ENCODE assay signal across 8 cellular contexts in the genomic region with DNA sequence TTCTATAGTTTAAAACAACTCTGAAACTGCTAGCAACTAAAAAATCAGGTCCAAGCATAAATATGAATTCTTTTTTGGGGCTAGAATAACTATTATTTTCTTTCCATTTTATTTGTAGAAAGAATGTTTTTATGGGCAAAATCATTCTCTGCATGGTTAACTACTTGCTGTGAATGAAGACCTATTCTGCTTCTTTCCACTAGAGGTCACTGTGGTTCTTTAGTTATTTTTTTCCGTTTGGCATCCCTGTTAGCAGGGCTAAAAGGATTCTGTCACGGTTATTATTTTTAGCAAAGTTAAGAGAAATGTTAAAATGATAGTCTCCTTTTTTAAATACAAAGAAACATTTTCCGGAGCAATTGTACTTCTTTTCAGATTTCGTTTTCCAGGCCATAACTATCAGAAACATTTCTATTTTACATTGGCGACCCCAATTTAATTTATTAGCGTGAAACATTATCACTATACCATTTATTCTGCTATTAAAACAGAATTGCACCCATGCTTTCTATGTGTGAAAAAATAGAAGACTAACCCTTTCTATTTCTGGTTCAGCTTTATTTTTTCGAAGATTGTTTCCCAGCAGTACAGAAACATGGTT.
A peak's percentile ranks its signal among the peaks of the same experiment; 100 is the strongest.
DNase-seq lines count a peak whose midpoint lies in the region; ATAC-seq and TF ChIP-seq lines count a peak whose summit lies in the region.

No MANE protein-coding gene starts in this region.

- peaks cover 13% of the 10 kb centered on the region for H3K4me1 ChIP-seq in OCI-LY3 (ENCODE audit: low read length)

- no peak for DNase-seq in CD4-positive, alpha-beta T cell
- DNase-seq in HT-29 (ENCODE audit: low spot score), result peak; percentile 52
- DNase-seq in dermis blood vessel endothelial cell, result peak; percentile 63
- DNase-seq in myocyte (ENCODE audit: low read depth), result peak; percentile 65
- DNase-seq in HK-2 (ENCODE audit: unreplicated experiment), result no peak
- no peak for DNase-seq in stimulated activated naive CD8-positive, alpha-beta T cell treated with anti-CD3 and anti-CD28 coated beads, Interleukin-15, Interleukin-2, amounts not matched to agents 100 U/mL and 50 U/mL, for 24 hours

- H3K27ac ChIP-seq in CD4-positive, alpha-beta T cell (ENCODE audit: low read depth, low read length), result no peak overlapping the region
- H3K27ac ChIP-seq in OCI-LY3 (ENCODE audit: low read length), result no peak overlapping the region

- no peaks in the 10 kb centered on the region for H3K9me3 Mint-ChIP-seq in CD4-positive, alpha-beta T cell

- H3K27ac Mint-ChIP-seq in CD4-positive, alpha-beta T cell, result no peak overlapping the region

- no peak overlapping the region for H2AFZ ChIP-seq in OCI-LY3 (ENCODE audit: low read depth, low read length)

- no peak overlapping the region for H3K4me3 Mint-ChIP-seq in CD4-positive, alpha-beta T cell

- no peaks in the 10 kb centered on the region for H3K36me3 ChIP-seq in OCI-LY3 (replicated peaks; ENCODE audit: low read depth, low read length)

- H3K4me3 ChIP-seq in OCI-LY3 (ENCODE audit: low read length), result no peak overlapping the region

- no peak overlapping the region for H3K4me2 ChIP-seq in OCI-LY3 (ENCODE audit: low read length)

- intact Hi-C loops in CD4-positive, alpha-beta T cell (cut with DNase I, micrococcal nuclease), result loop anchor here in 1 of 2 experiments (5.0 to 10.0 kb wide), 2 partner anchors 364 to 819 kb away; no protein-coding TSS in a partner anchor

- TF ChIP-seq CTCF in CD4-positive, alpha-beta T cell (IDR thresholded peaks at IDR 0.05), result peak; percentile 84
- peak; percentile 81 for TF ChIP-seq CTCF in OCI-LY3 (IDR thresholded peaks at IDR 0.05; ENCODE audit: low read depth, low read length)

- no peaks in the 10 kb centered on the region for H4K20me1 ChIP-seq in OCI-LY3 (ENCODE audit: insufficient read depth, low read length)

- H3K27me3 Mint-ChIP-seq in CD4-positive, alpha-beta T cell, result peaks cover 26% of the 10 kb centered on the region

- H3K27me3 ChIP-seq in CD4-positive, alpha-beta T cell (ENCODE audit: control insufficient read depth, insufficient read depth, low read length), result no peaks in the 10 kb centered on the region
- no peaks in the 10 kb centered on the region for H3K27me3 ChIP-seq in OCI-LY3 (ENCODE audit: low read depth, low read length)

- no peaks in the 10 kb centered on the region for H3K4me1 Mint-ChIP-seq in CD4-positive, alpha-beta T cell (ENCODE audit: low read depth)

- H3K36me3 Mint-ChIP-seq in CD4-positive, alpha-beta T cell (ENCODE audit: low read depth), result no peaks in the 10 kb centered on the region

- H3K9me3 ChIP-seq in CD4-positive, alpha-beta T cell (ENCODE audit: control insufficient read depth, low read length), result no peaks in the 10 kb centered on the region
- H3K9me3 ChIP-seq in OCI-LY3 (ENCODE audit: insufficient read depth, low read length), result peaks cover 4% of the 10 kb centered on the region; the same call in 1 of the 2 replicates

- H3K79me2 ChIP-seq in OCI-LY3 (ENCODE audit: low read length), result no peaks in the 10 kb centered on the region

- peak; percentile 39 for ATAC-seq in CD4-positive, alpha-beta T cell (ENCODE audit: poor library complexity)
- peak; percentile 46 for ATAC-seq in GM19025 (IDR thresholded peaks at IDR 0.05; ENCODE audit: low read depth, unreplicated experiment)
- ATAC-seq in stimulated activated naive CD8-positive, alpha-beta T cell treated with anti-CD3 and anti-CD28 coated beads, Interleukin-15, Interleukin-2, amounts not matched to agents 100 U/mL and 50 U/mL, for 24 hours, result no peak

- no peak overlapping the region for H3K9ac ChIP-seq in OCI-LY3 (ENCODE audit: low read length)

- POLR2A ChIA-PET in CD4-positive, alpha-beta T cell (lab: Charles Lee), result no interaction called here

- CTCF ChIA-PET in CD4-positive, alpha-beta T cell (lab: Charles Lee), result no interaction called here

Comparison
In these comparisons a context has a peak if more than half of its experiments do, and no peak if none do; other contexts are left out.
1. DNase-seq: peak in HT-29 (single experiment), dermis blood vessel endothelial cell (single experiment) and myocyte (single experiment); none in CD4-positive, alpha-beta T cell (0 of 10), HK-2 (single experiment) and stimulated activated naive CD8-positive, alpha-beta T cell treated with anti-CD3 and anti-CD28 coated beads, Interleukin-15, Interleukin-2, amounts not matched to agents 100 U/mL and 50 U/mL, for 24 hours (single experiment).